Comparison of ENCODE assay signal across 17 cellular contexts in genomic region chr15:38668433-38669159, GRCh38.
A peak's percentile ranks its signal among the peaks of the same experiment; 100 is the strongest.
DNase-seq lines count a peak whose midpoint lies in the region; ATAC-seq and TF ChIP-seq lines count a peak whose summit lies in the region.
"Had no signal": no experiment of that assay in that cellular context is flagged by ENCODE, and none has a peak within 500 bp of the region (broad histone marks: within the 10 kb centered on the region; RNA-seq: fewer than 3 reads in every experiment).

No MANE protein-coding gene starts in this region.

- peak overlapping the region in 2 of 3 donors; percentile 84 to 85 for H3K27ac Mint-ChIP-seq in CD4-positive, CD25-positive, alpha-beta regulatory T cell
- peak overlapping the region; percentile 88 to 95 for H3K27ac Mint-ChIP-seq in T-cell
- H3K27ac Mint-ChIP-seq in endodermal cell: no peak overlapping the region
- H3K27ac Mint-ChIP-seq: dendritic cell treated with granulocyte-macrophage colony-stimulating factor and Interleukin-4, amounts not matched to agents 40 ng/mL and 50 ng/mL, for 4 days; HFFc6; nephron progenitor cell had no signal

- H3K36me3 Mint-ChIP-seq in CD4-positive, CD25-positive, alpha-beta regulatory T cell: peaks cover 3% of the 10 kb centered on the region
- H3K36me3 Mint-ChIP-seq in T-cell (no peaks in the 10 kb centered on the region), endodermal cell (ENCODE audit: low read depth) (no peaks in the 10 kb centered on the region)

- H3K9ac ChIP-seq in endodermal cell (ENCODE audit: extremely low read depth, low read length, poor library complexity, severe bottlenecking): no peak overlapping the region

- 46 to 58% methylated on average over 10 to 13 of the region's 13 CpGs for WGBS in endodermal cell (ENCODE audit: insufficient coverage in 1 of 2, insufficient read length in 1 of 2), 2 experiments
- WGBS in body of pancreas, 2 donors: 58 to 59% methylated on average over 13 of the region's 13 CpGs

- DNase-seq in NCI-H446 treated with DMSO at 0.1 percent for 48 hours (lab: John Stamatoyannopoulos, UW) (peak; percentile 5), NCI-H446 (lab: John Stamatoyannopoulos, UW) (no peak), T-cell (no peak), endodermal cell (peak; percentile 78), body of pancreas (no peak), AG08395 (ENCODE audit: low spot score) (no peak)
- DNase-seq in CD4-positive, CD25-positive, alpha-beta regulatory T cell: no peak
- DNase-seq: 8988T; activated naive CD4-positive, alpha-beta T cell treated with anti-CD3 and anti-CD28 coated beads, Interleukin-2, amount 50 U/mL, for 16 hours; foreskin keratinocyte; HFFc6; nephron progenitor cell; stimulated activated CD4-positive, alpha-beta T cell treated with anti-CD3 and anti-CD28 coated beads, Interleukin-12 subunit alpha, Interleukin-12 subunit beta, amount 100 ng/mL, for 4 hours; thyroid gland had no signal

- no peaks in the 10 kb centered on the region for H3K36me3 ChIP-seq in CD4-positive, CD25-positive, alpha-beta regulatory T cell (ENCODE audit: control insufficient read depth, insufficient read depth, low read length)
- H3K36me3 ChIP-seq in endodermal cell (ENCODE audit: control insufficient read depth, insufficient read depth, low read length) (no peaks in the 10 kb centered on the region), body of pancreas (replicated peaks in 1 of 2; ENCODE audit: insufficient read depth in 1 of 2, low read depth in 2 of 2) (no peaks in the 10 kb centered on the region)
- H3K36me3 ChIP-seq: thyroid gland had no signal

- no peaks in the 10 kb centered on the region for H3K9me3 ChIP-seq in CD4-positive, CD25-positive, alpha-beta regulatory T cell (ENCODE audit: control insufficient read depth in 2 of 2, low read length in 2 of 2)
- H3K9me3 ChIP-seq in endodermal cell (ENCODE audit: control insufficient read depth, low read length): no peaks in the 10 kb centered on the region
- no peaks in the 10 kb centered on the region for H3K9me3 ChIP-seq in body of pancreas
- H3K9me3 ChIP-seq: thyroid gland had no signal

- CTCF ChIA-PET in T-cell (lab: Charles Lee): interaction anchor here (0.7 to 5.3 kb wide), 9 partner anchors 9 to 968 kb away, joined by 3 to 29 read pairs (median 3); partner anchors contain the start of gene RASGRP1 (in 1 of the 2)

- H3K4me3 Mint-ChIP-seq in CD4-positive, CD25-positive, alpha-beta regulatory T cell: peak overlapping the region in 2 of 4 donors; percentile 14 to 66
- peak overlapping the region in 1 of 3 donors; percentile 10 for H3K4me3 Mint-ChIP-seq in T-cell
- no peak overlapping the region for H3K4me3 Mint-ChIP-seq in endodermal cell
- H3K4me3 Mint-ChIP-seq: dendritic cell treated with granulocyte-macrophage colony-stimulating factor and Interleukin-4, amounts not matched to agents 40 ng/mL and 50 ng/mL, for 4 days; HFFc6; nephron progenitor cell had no signal

- intact Hi-C loops in body of pancreas (cut with DNase I): no loop called here

- peaks cover 46 to 98% (median 75%) of the 10 kb centered on the region in 4 donors for H3K4me1 Mint-ChIP-seq in CD4-positive, CD25-positive, alpha-beta regulatory T cell
- H3K4me1 Mint-ChIP-seq in T-cell (peaks cover 89 to 97% (median 96%) of the 10 kb centered on the region in 3 donors), endodermal cell (peaks cover 68% of the 10 kb centered on the region)

- peaks cover 84% of the 10 kb centered on the region for H3K4me1 ChIP-seq in CD4-positive, CD25-positive, alpha-beta regulatory T cell (ENCODE audit: control insufficient read depth, insufficient read depth, low read length, poor library complexity, severe bottlenecking)
- H3K4me1 ChIP-seq in endodermal cell (ENCODE audit: control insufficient read depth, insufficient read depth, low read length) (peaks cover 6% of the 10 kb centered on the region), body of pancreas (no peaks in the 10 kb centered on the region)
- H3K4me1 ChIP-seq: foreskin keratinocyte, thyroid gland had no signal

- TF ChIP-seq CTCF in endodermal cell (conservative IDR thresholded peaks at IDR 0.05) (no peak), body of pancreas (IDR thresholded peaks at IDR 0.05) (no peak)

- H3K27me3 Mint-ChIP-seq in CD4-positive, CD25-positive, alpha-beta regulatory T cell: no peaks in the 10 kb centered on the region
- no peaks in the 10 kb centered on the region for H3K27me3 Mint-ChIP-seq in T-cell
- H3K27me3 Mint-ChIP-seq in endodermal cell (ENCODE audit: insufficient read depth): peaks cover 9% of the 10 kb centered on the region

- no peak for TF ChIP-seq POLR2A in body of pancreas (IDR thresholded peaks at IDR 0.05)

- H3K27me3 ChIP-seq in CD4-positive, CD25-positive, alpha-beta regulatory T cell (ENCODE audit: control insufficient read depth, insufficient read depth, low read length): no peaks in the 10 kb centered on the region
- no peaks in the 10 kb centered on the region for H3K27me3 ChIP-seq in endodermal cell (ENCODE audit: control insufficient read depth, insufficient read depth, low read length, poor library complexity, severe bottlenecking)
- H3K27me3 ChIP-seq in body of pancreas: no peaks in the 10 kb centered on the region
- H3K27me3 ChIP-seq: thyroid gland had no signal

- peak overlapping the region; percentile 96 for H3K27ac ChIP-seq in CD4-positive, CD25-positive, alpha-beta regulatory T cell (ENCODE audit: insufficient read depth, low read length, poor library complexity, severe bottlenecking)
- H3K27ac ChIP-seq in endodermal cell (ENCODE audit: low read depth, low read length): peak overlapping the region; percentile 28
- H3K27ac ChIP-seq in body of pancreas: no peak overlapping the region
- H3K27ac ChIP-seq: epithelial cell of prostate, foreskin keratinocyte, thyroid gland had no signal

- ATAC-seq in CD4-positive, CD25-positive, alpha-beta regulatory T cell (ENCODE audit: low read depth in 2 of 2): no peak
- ATAC-seq in T-cell (replicated peaks in 1 of 4) (no peak), GM18520 (IDR thresholded peaks at IDR 0.05; ENCODE audit: unreplicated experiment) (no peak), body of pancreas (no peak)
- ATAC-seq: foreskin keratinocyte had no signal

- no peak overlapping the region for H3K4me3 ChIP-seq in CD4-positive, CD25-positive, alpha-beta regulatory T cell (ENCODE audit: low read depth, low read length)
- H3K4me3 ChIP-seq in endodermal cell (ENCODE audit: low read length) (no peak overlapping the region), body of pancreas (no peak overlapping the region)
- H3K4me3 ChIP-seq: thyroid gland had no signal

- H3K9me3 Mint-ChIP-seq in CD4-positive, CD25-positive, alpha-beta regulatory T cell: peaks cover 0 to 5% (median 0%) of the 10 kb centered on the region in 7 donors
- H3K9me3 Mint-ChIP-seq in T-cell (peaks cover 0 to 5% (median 0%) of the 10 kb centered on the region in 3 donors), endodermal cell (no peaks in the 10 kb centered on the region)
- H3K9me3 Mint-ChIP-seq: dendritic cell treated with granulocyte-macrophage colony-stimulating factor and Interleukin-4, amounts not matched to agents 40 ng/mL and 50 ng/mL, for 4 days; HFFc6; nephron progenitor cell had no signal

- POLR2A ChIA-PET in T-cell (lab: Charles Lee): interaction anchor here (0.6 to 5.3 kb wide), 5 partner anchors 9 to 105 kb away, joined by 3 to 21 read pairs (median 5); no protein-coding TSS in a partner anchor

Comparison
In these comparisons a context has a peak if more than half of its experiments do, and no peak if none do; other contexts are left out.
1. DNase-seq: peak in NCI-H446 treated with DMSO at 0.1 percent for 48 hours (single experiment) and endodermal cell (single experiment); none in NCI-H446 (0 of 2), CD4-positive, CD25-positive, alpha-beta regulatory T cell (0 of 3), T-cell (0 of 34), body of pancreas (0 of 4) and AG08395 (single experiment).
2. H3K27ac ChIP-seq: peak in CD4-positive, CD25-positive, alpha-beta regulatory T cell (single experiment) and endodermal cell (single experiment); none in body of pancreas (0 of 4).